ENCODE assay signal across 8 cellular contexts in the genomic region with DNA sequence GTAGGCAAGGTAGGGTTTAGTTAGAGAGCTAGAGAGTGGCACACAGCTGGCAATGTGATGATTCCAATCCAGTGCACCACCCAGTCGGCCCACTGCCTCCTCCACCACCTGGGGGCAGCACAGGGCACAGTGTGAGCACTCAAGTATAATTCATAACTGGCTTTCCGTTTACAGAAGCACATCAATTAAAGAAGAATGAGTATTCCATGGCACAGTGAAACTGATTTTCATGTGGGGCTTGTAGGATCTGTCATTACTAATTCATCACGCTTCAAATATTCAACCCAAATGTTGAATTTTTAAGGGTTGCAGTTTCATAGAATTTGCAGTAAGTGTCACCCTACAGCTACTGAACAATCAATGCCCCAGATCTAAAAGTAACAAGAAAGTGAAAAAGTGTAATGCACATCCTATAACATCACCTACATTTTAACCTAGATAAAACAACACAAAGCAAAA.
DNase-seq lines count a peak whose midpoint lies in the region; ATAC-seq and TF ChIP-seq lines count a peak whose summit lies in the region.

No MANE protein-coding gene starts in this region.

- no peaks in the 10 kb centered on the region for H3K36me3 ChIP-seq in liver (ENCODE audit: control insufficient read depth in 4 of 4, insufficient read depth in 3 of 4, low read depth in 1 of 4, low read length in 3 of 4)

- TF ChIP-seq RAD21 in liver (IDR thresholded peaks at IDR 0.05) = peak; percentile 72 to 78

- peak; percentile 69 for TF ChIP-seq CTCF in liver (IDR thresholded peaks at IDR 0.05; ENCODE audit: low read depth, low read length, missing input control)

- DNase-seq in A172 (ENCODE audit: low spot score) (peak; percentile 46), NCI-H2107 (lab: John Stamatoyannopoulos, UW) (peak; percentile 37), cerebellar cortex (ENCODE audit: low spot score) (peak; percentile 23)
- DNase-seq in activated CD4-positive, CD25-positive, alpha-beta regulatory T cell treated with anti-CD3 and anti-CD28 coated beads, Interleukin-2, amount 50 U/mL, for 72 hours = peak; percentile 76
- peak; percentile 54 to 62 (median 60) for DNase-seq in stimulated activated CD4-positive, alpha-beta T cell treated with anti-CD3 and anti-CD28 coated beads, TNF-alpha, amount 100 ng/mL, for 4 hours (ENCODE audit: low read depth in 3 of 3)

- H3K27me3 ChIP-seq in liver (ENCODE audit: control insufficient read depth in 4 of 4, insufficient read depth in 4 of 4, low read length in 3 of 4) = peaks cover 0 to 4% (median 0%) of the 10 kb centered on the region in 4 donors

- 1% methylated on average over 3 of the region's 3 CpGs for WGBS in liver

- ATAC-seq in GM18498 (IDR thresholded peaks at IDR 0.05; ENCODE audit: unreplicated experiment) (peak; percentile 84), HG02973 (IDR thresholded peaks at IDR 0.05; ENCODE audit: unreplicated experiment) (peak; percentile 77)

- H3K27ac ChIP-seq in liver (ENCODE audit: low read depth in 1 of 2, low read length in 2 of 2) = no peak overlapping the region

- H3K4me3 ChIP-seq in liver (ENCODE audit: low read depth in 1 of 3, low read length in 3 of 3) = no peak overlapping the region

- H3K9me3 ChIP-seq in liver (ENCODE audit: control insufficient read depth in 4 of 4, low read length in 3 of 4) = no peaks in the 10 kb centered on the region

- no peak overlapping the region for H3K9ac ChIP-seq in liver (ENCODE audit: low read depth in 1 of 2, low read length in 2 of 2)

- H3K4me1 ChIP-seq in liver (ENCODE audit: control insufficient read depth in 4 of 4, insufficient read depth in 4 of 4, low read length in 3 of 4) = no peaks in the 10 kb centered on the region

TF ChIP-seq in liver, 16 proteins besides CTCF, POLR2A, EP300 and RAD21:
- no peak for TF ChIP-seq SP1 (IDR thresholded peaks at IDR 0.05)
TF ChIP-seq in liver: peak in this region for 0.

Comparison
In these comparisons a context has a peak if more than half of its experiments do, and no peak if none do; other contexts are left out.
1. DNase-seq: peak in every context shown above with its lines; median percentile 76 in activated CD4-positive, CD25-positive, alpha-beta regulatory T cell treated with anti-CD3 and anti-CD28 coated beads, Interleukin-2, amount 50 U/mL, for 72 hours; 60 in stimulated activated CD4-positive, alpha-beta T cell treated with anti-CD3 and anti-CD28 coated beads, TNF-alpha, amount 100 ng/mL, for 4 hours; 46 in A172; 37 in NCI-H2107; 23 in cerebellar cortex.